Comparison of ENCODE assay signal across 22 cellular contexts in the genomic region with DNA sequence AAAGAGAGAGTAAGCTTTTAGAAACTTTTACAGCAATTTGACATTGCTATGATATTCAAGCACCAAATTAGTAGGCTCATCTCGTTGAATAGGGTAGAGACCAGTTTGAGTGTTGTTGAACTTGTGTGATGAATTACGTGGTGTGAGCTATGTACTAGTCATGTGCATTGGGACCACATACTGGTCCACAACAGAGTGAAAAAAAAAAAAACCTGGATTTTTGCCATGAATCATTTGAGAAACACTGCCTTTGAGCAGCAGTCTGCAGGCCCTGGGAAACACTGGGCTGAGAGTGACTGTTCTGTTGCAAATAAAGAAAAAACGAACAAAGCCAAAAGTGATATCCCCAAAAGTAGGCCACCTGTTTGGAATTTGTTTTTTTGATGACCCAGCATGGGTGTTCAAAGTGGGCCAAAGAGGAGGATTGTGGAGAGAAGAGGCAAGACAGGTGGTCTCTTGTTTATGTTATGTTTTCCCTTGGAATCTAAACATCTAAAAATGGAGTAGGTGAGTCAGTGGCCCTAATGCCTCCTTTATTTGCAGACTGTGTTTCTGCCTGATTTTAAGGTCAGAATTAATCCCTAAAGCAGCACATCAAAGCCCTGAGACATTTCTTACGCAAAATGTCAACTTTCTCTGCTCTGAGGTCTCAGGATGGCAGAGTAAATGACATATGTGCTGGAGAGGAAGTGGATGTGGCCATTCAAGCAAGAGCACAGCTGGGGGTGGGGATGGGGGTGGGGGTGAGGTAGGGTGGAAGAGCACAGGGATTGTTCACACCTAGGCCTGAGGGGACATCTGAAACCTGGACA. TPM values are rescaled to one million over a fixed set of nuclear protein-coding genes. Genes with fewer than 3 reads are reported as not detected.
A peak's percentile ranks its signal among the peaks of the same experiment; 100 is the strongest.
DNase-seq lines count a peak whose midpoint lies in the region; ATAC-seq, FAIRE-seq and TF ChIP-seq lines count a peak whose summit lies in the region.
"Had no signal": no experiment of that assay in that cellular context is flagged by ENCODE, and none has a peak within 500 bp of the region (broad histone marks: within the 10 kb centered on the region; RNA-seq: fewer than 3 reads in every experiment).

No MANE protein-coding gene starts in this region.

- H3K36me3 Mint-ChIP-seq in activated CD8-positive, alpha-beta T cell treated with anti-CD3 and anti-CD28 coated beads, Interleukin-2, amount 10 ng/mL, durations not matched to agents 7 days and 5 days (ENCODE audit: low read depth) = no peaks in the 10 kb centered on the region
- H3K36me3 Mint-ChIP-seq: activated naive CD8-positive, alpha-beta T cell had no signal

- no peak overlapping the region for H3K4me2 ChIP-seq in IMR-90 (ENCODE audit: low read depth, low read length)
- H3K4me2 ChIP-seq: SK-N-SH had no signal

- no peak overlapping the region for H3K18ac ChIP-seq in IMR-90 (ENCODE audit: low read depth, low read length)

- no peak overlapping the region for H3K9ac ChIP-seq in IMR-90 (ENCODE audit: low read depth, low read length)
- H3K9ac ChIP-seq: SK-N-SH had no signal

- peak; percentile 22 for DNase-seq in DMS 273 (lab: John Stamatoyannopoulos, UW; ENCODE audit: unreplicated experiment)
- DNase-seq in DMS 273 treated with DMSO at 0.1 percent for 48 hours (lab: John Stamatoyannopoulos, UW) = no peak
- peak; percentile 76 for DNase-seq in IMR-90
- peak; percentile 19 for DNase-seq in activated CD8-positive, alpha-beta T cell treated with anti-CD3 and anti-CD28 coated beads, Interleukin-2, amount 10 ng/mL, durations not matched to agents 7 days and 5 days
- DNase-seq in myocyte (ENCODE audit: low read depth) = peak; percentile 33
- DNase-seq in SW480 (ENCODE audit: low spot score) = no peak
- DNase-seq in pancreas = no peak
- no peak for DNase-seq in HuH-7.5 (ENCODE audit: low spot score)
- DNase-seq: activated CD4-positive, alpha-beta T cell treated with anti-CD3 and anti-CD28 coated beads, Interleukin-2, amount 50 U/mL, for 4 hours; activated T-cell treated with anti-CD3 and anti-CD28 coated beads, Interleukin-2, amount 50 U/mL, for 48 hours; C1 segment of cervical spinal cord; NCI-H2029 treated with DMSO at 0.1 percent for 48 hours; NCI-H748 treated with DMSO at 0.1 percent for 48 hours; nephron progenitor cell; SK-N-SH had no signal

- no peak for TF ChIP-seq CTCF in IMR-90 (conservative IDR thresholded peaks at IDR 0.05; ENCODE audit: low read depth, low read length)
- no peak for TF ChIP-seq CTCF in pancreas (IDR thresholded peaks at IDR 0.05)

- ATAC-seq in IMR-90 (ENCODE audit: low read depth) (peak; percentile 66), pancreas (no peak)
- ATAC-seq in activated CD8-positive, alpha-beta T cell treated with anti-CD3 and anti-CD28 coated beads, Interleukin-2, amount 10 ng/mL, durations not matched to agents 7 days and 5 days = no peak
- ATAC-seq: HCT116 had no signal

- no peak overlapping the region for H4K91ac ChIP-seq in IMR-90 (ENCODE audit: insufficient read depth, low read depth, low read length)

- H3K4me1 ChIP-seq in IMR-90 (ENCODE audit: control insufficient read depth, insufficient read depth, low read length) = peaks cover 2% of the 10 kb centered on the region
- no peaks in the 10 kb centered on the region for H3K4me1 ChIP-seq in pancreas
- H3K4me1 ChIP-seq: prostate gland, tibial nerve had no signal

- BruUV-seq in IMR-90 (replicated peaks; lab: Mats Ljungman, UMichigan) = no TSS peak

- no peak overlapping the region for H2BK5ac ChIP-seq in IMR-90 (ENCODE audit: low read depth, low read length, poor library complexity, severe bottlenecking)

- H3K9me3 Mint-ChIP-seq in activated CD8-positive, alpha-beta T cell treated with anti-CD3 and anti-CD28 coated beads, Interleukin-2, amount 10 ng/mL, durations not matched to agents 7 days and 5 days (ENCODE audit: insufficient read depth) = no peaks in the 10 kb centered on the region

- no peak overlapping the region for H4K5ac ChIP-seq in IMR-90 (ENCODE audit: low read depth, low read length)

- no peak overlapping the region for H2AFZ ChIP-seq in IMR-90 (replicated peaks; ENCODE audit: low read length, poor library complexity)

- H3K36me3 ChIP-seq in IMR-90 (ENCODE audit: control insufficient read depth, insufficient read depth, low read length) (0 out of 2 replicates have a peak, but pooled peaks cover 3% of the 10 kb centered on the region), pancreas (no peaks in the 10 kb centered on the region)
- H3K36me3 ChIP-seq: cardiac muscle cell, prostate gland, tibial nerve had no signal

- peaks cover 9% of the 10 kb centered on the region; the same call in 1 of the 2 replicates for H3K27me3 ChIP-seq in IMR-90 (ENCODE audit: control insufficient read depth, insufficient read depth, low read length)
- no peaks in the 10 kb centered on the region for H3K27me3 ChIP-seq in pancreas
- H3K27me3 ChIP-seq: cardiac muscle cell, tibial nerve had no signal

- no peak for FAIRE-seq in pancreas (lab: Jason Lieb, UNC)

- no peak for TF ChIP-seq POLR2A in IMR-90 (IDR thresholded peaks at IDR 0.05; ENCODE audit: low read depth, low read length)

- H3K4me3 Mint-ChIP-seq in activated CD8-positive, alpha-beta T cell treated with anti-CD3 and anti-CD28 coated beads, Interleukin-2, amount 10 ng/mL, durations not matched to agents 7 days and 5 days = no peak overlapping the region
- H3K4me3 Mint-ChIP-seq: activated naive CD8-positive, alpha-beta T cell; nephron progenitor cell had no signal

- no peak overlapping the region for H2BK15ac ChIP-seq in IMR-90 (ENCODE audit: low read depth, low read length)

- no peaks in the 10 kb centered on the region for H3K27me3 Mint-ChIP-seq in activated CD8-positive, alpha-beta T cell treated with anti-CD3 and anti-CD28 coated beads, Interleukin-2, amount 10 ng/mL, durations not matched to agents 7 days and 5 days (ENCODE audit: low read depth)
- H3K27me3 Mint-ChIP-seq: activated naive CD8-positive, alpha-beta T cell had no signal

- dilution Hi-C loops in IMR-90 (cut with HindIII; ENCODE audit: low sequenced_read_pairs, unreplicated experiment) = no loop called here

- no peaks in the 10 kb centered on the region for H4K20me1 ChIP-seq in IMR-90 (ENCODE audit: insufficient read depth, low read length)

- H2AK5ac ChIP-seq in IMR-90 (ENCODE audit: low read depth, low read length) = peak overlapping the region; percentile 16; the same call in 1 of the 2 replicates

- H2AK9ac ChIP-seq in IMR-90 (replicated peaks; ENCODE audit: low read depth, low read length, poor library complexity) = no peak overlapping the region

- no peak overlapping the region for H3K27ac ChIP-seq in IMR-90 (ENCODE audit: insufficient read depth, low read length)
- H3K27ac ChIP-seq in pancreas = no peak overlapping the region
- H3K27ac ChIP-seq: 22Rv1, cardiac muscle cell, prostate gland, tibial nerve had no signal

- H3K56ac ChIP-seq in IMR-90 (ENCODE audit: extremely low read depth, insufficient read depth, low read length) = no peak overlapping the region

- H3K9me1 ChIP-seq in IMR-90 (ENCODE audit: insufficient read depth, low read length) = no peaks in the 10 kb centered on the region; the same call in 1 of the 2 replicates

- H3K9me3 ChIP-seq in IMR-90 (ENCODE audit: control insufficient read depth, insufficient read depth, low read length) (no peaks in the 10 kb centered on the region), pancreas (no peaks in the 10 kb centered on the region)
- H3K9me3 ChIP-seq: prostate gland, SK-N-SH, tibial nerve had no signal

- POLR2A ChIA-PET in IMR-90 (lab: Charles Lee; ENCODE audit: unreplicated experiment) = interaction anchor here (0.6 kb wide), 1 partner anchor 18 kb away, joined by 6 read pairs; no protein-coding TSS in a partner anchor
- POLR2A ChIA-PET in activated CD8-positive, alpha-beta T cell treated with anti-CD3 and anti-CD28 coated beads, Interleukin-2, amount 10 ng/mL, durations not matched to agents 7 days and 5 days (lab: Charles Lee) = no interaction called here

- peak overlapping the region; percentile 81 for H3K27ac Mint-ChIP-seq in activated CD8-positive, alpha-beta T cell treated with anti-CD3 and anti-CD28 coated beads, Interleukin-2, amount 10 ng/mL, durations not matched to agents 7 days and 5 days
- H3K27ac Mint-ChIP-seq: activated naive CD8-positive, alpha-beta T cell; nephron progenitor cell had no signal

- no peaks in the 10 kb centered on the region for H3K79me1 ChIP-seq in IMR-90 (ENCODE audit: low read depth in 1 of 2, low read length in 2 of 2)

- H3K23ac ChIP-seq in IMR-90 (ENCODE audit: low read depth, low read length) = no peak overlapping the region

- TF ChIP-seq RAD21 in IMR-90 (IDR thresholded peaks at IDR 0.05; ENCODE audit: low read length) = no peak

- CTCF ChIA-PET in IMR-90 (lab: Yijun Ruan, JAX) = no interaction called here
- CTCF ChIA-PET in activated CD8-positive, alpha-beta T cell treated with anti-CD3 and anti-CD28 coated beads, Interleukin-2, amount 10 ng/mL, durations not matched to agents 7 days and 5 days (lab: Charles Lee) = no interaction called here

- H3K14ac ChIP-seq in IMR-90 (replicated peaks; ENCODE audit: low read depth, low read length) = no peak overlapping the region

- H3K4ac ChIP-seq in IMR-90 (ENCODE audit: low read depth, low read length) = no peak overlapping the region

- no peak overlapping the region for H2BK120ac ChIP-seq in IMR-90 (ENCODE audit: low read depth, low read length)

- H4K8ac ChIP-seq in IMR-90 (ENCODE audit: low read depth in 2 of 2, low read length in 2 of 2) = no peak overlapping the region

- no CpG with 5 or more reads among the region's 4 CpGs for WGBS in IMR-90 (ENCODE audit: extremely low coverage in 2 of 2, insufficient read length in 1 of 2), 2 experiments
- WGBS in pancreas, 2 donors = 70 to 73% methylated on average over 4 of the region's 4 CpGs

- H2BK20ac ChIP-seq in IMR-90 (ENCODE audit: low read depth, low read length) = no peak overlapping the region

- in situ Hi-C loops in IMR-90 (cut with MboI; ENCODE audit: low sequenced_read_pairs) = no loop called here

- peaks cover 28% of the 10 kb centered on the region for H3K4me1 Mint-ChIP-seq in activated CD8-positive, alpha-beta T cell treated with anti-CD3 and anti-CD28 coated beads, Interleukin-2, amount 10 ng/mL, durations not matched to agents 7 days and 5 days (ENCODE audit: low read depth)
- H3K4me1 Mint-ChIP-seq: nephron progenitor cell had no signal

- intact Hi-C loops in IMR-90 (cut with micrococcal nuclease) (no loop called here), pancreas (cut with DNase I) (no loop called here)

- H3K4me3 ChIP-seq in IMR-90 (ENCODE audit: insufficient read depth, low read depth, low read length) (no peak overlapping the region), pancreas (no peak overlapping the region)
- H3K4me3 ChIP-seq: cardiac muscle cell, prostate gland, tibial nerve had no signal

RNA-seq across cellular contexts. Expression of gene TAF7L, which starts 33.5 kb away (rescaled TPM):
- total RNA-seq in IMR-90 (2012; rRNA removed) (0.18 and 0.28 TPM in 2 replicates), myocyte (0.08 TPM in 1 of 2 replicates, not detected in the other), pancreas (under 1 TPM in 1 of 6 donors, not detected in 5; 0.08 TPM)
- polyA plus RNA-seq in IMR-90 (2012; rRNA removed) (0.22 TPM in 2 replicates), pancreas (under 1 TPM in 1 of 2 donors, not detected in 1; 0.05 TPM)
- polyA plus RNA-seq in IMR-90 (2012; cell fraction: cytosol; rRNA removed) = 0.04 and 0.25 TPM in 2 replicates
- polyA plus RNA-seq in IMR-90 (2012; cell fraction: nucleus; rRNA removed; ENCODE audit: low replicate concordance) = 0.16 and 0.83 TPM in 2 replicates
- under 1 TPM in 1 of 2 experiments, not detected in 1; 0.13 TPM for total RNA-seq in activated CD8-positive, alpha-beta T cell treated with anti-CD3 and anti-CD28 coated beads, Interleukin-2, amount 10 ng/mL, durations not matched to agents 7 days and 5 days
- polyA plus RNA-seq in myocyte (2012) = 0.13 TPM
- total RNA-seq: cardiac muscle cell, lung microvascular endothelial cell had no signal

RNA-seq across cellular contexts. Expression of gene DRP2, which starts 38.1 kb away (rescaled TPM):
- total RNA-seq in IMR-90 (2012; rRNA removed) = 6.9 and 7.0 TPM in 2 replicates
- polyA plus RNA-seq in IMR-90 (2012; rRNA removed) = 6.4 and 7.9 TPM in 2 replicates
- polyA plus RNA-seq in IMR-90 (2012; cell fraction: cytosol; rRNA removed) = 2.2 and 2.4 TPM in 2 replicates
- 17.0 and 27.1 TPM in 2 replicates for polyA plus RNA-seq in IMR-90 (2012; cell fraction: nucleus; rRNA removed; ENCODE audit: low replicate concordance)
- under 1 TPM; 0.91 to 0.97 TPM for total RNA-seq in activated CD8-positive, alpha-beta T cell treated with anti-CD3 and anti-CD28 coated beads, Interleukin-2, amount 10 ng/mL, durations not matched to agents 7 days and 5 days
- 7.5 and 14.9 TPM in 2 replicates for total RNA-seq in myocyte
- 9.0 TPM for polyA plus RNA-seq in myocyte (2012)
- total RNA-seq in pancreas = under 1 TPM in 3 of 6 donors, not detected in 3; 0.06 to 0.31 (median 0.06) TPM
- under 1 TPM; 0.02 to 0.04 TPM for polyA plus RNA-seq in pancreas
- total RNA-seq: lung microvascular endothelial cell had no signal

Comparison
In these comparisons a context has a peak if more than half of its experiments do, and no peak if none do; other contexts are left out.
1. DNase-seq: peak in DMS 273 (single experiment), IMR-90 (single experiment), activated CD8-positive, alpha-beta T cell treated with anti-CD3 and anti-CD28 coated beads, Interleukin-2, amount 10 ng/mL, durations not matched to agents 7 days and 5 days (single experiment) and myocyte (single experiment); none in DMS 273 treated with DMSO at 0.1 percent for 48 hours (single experiment), SW480 (single experiment), pancreas (0 of 6) and HuH-7.5 (single experiment).